13 cellular contexts compared by ENCODE assay signal in the genomic region with DNA sequence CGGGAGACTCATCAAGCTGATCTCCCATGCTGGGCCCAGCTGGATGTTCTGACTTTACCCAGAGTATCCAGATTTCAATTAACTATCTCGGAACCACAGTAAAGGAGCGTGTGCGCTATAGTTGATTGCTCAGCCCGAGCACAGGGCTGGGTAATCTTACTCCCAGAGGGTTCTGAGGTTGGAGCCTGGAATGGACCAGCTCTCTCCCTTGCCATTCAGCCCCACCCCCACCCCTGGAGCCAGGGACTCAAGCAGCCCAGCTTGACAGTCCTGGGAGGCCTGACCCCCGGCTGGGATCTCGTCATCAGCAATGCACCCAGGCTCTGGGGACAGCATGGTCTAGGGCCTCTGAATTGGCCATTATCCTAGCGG. TPM values are rescaled to one million over a fixed set of nuclear protein-coding genes. Genes with fewer than 3 reads are reported as not detected.
DNase-seq lines count a peak whose midpoint lies in the region; ATAC-seq and TF ChIP-seq lines count a peak whose summit lies in the region.
"Had no signal": no experiment of that assay in that cellular context is flagged by ENCODE, and none has a peak within 500 bp of the region (broad histone marks: within the 10 kb centered on the region; RNA-seq: fewer than 3 reads in every experiment).

No MANE protein-coding gene starts in this region.

- H3K36me3 ChIP-seq in GM23248 (ENCODE audit: low read depth) (no peaks in the 10 kb centered on the region), ascending aorta (no peaks in the 10 kb centered on the region), spleen (no peaks in the 10 kb centered on the region)

- intact Hi-C loops in ascending aorta (cut with DNase I) (no loop called here), left ventricle myocardium superior (cut with micrococcal nuclease) (no loop called here), spleen (cut with DNase I; ENCODE audit: low total_unique reads) (no loop called here)

- H3K4me2 ChIP-seq in GM23248 (ENCODE audit: unreplicated experiment) = peak overlapping the region; percentile 71

- in situ Hi-C loops in GM23248 (cut with MboI) = no loop called here

- H3K9me3 ChIP-seq in GM23248 (ENCODE audit: low read depth) (no peaks in the 10 kb centered on the region), ascending aorta (no peaks in the 10 kb centered on the region), spleen (no peaks in the 10 kb centered on the region)

- no peak for TF ChIP-seq CTCF in ascending aorta (IDR thresholded peaks at IDR 0.05)
- no peak for TF ChIP-seq CTCF in spleen (IDR thresholded peaks at IDR 0.05 in 8 of 11, conservative IDR thresholded peaks at IDR 0.05 in 3 of 11)

- no peaks in the 10 kb centered on the region for H4K20me1 ChIP-seq in GM23248 (ENCODE audit: insufficient read depth)

- H3K4me3 ChIP-seq in GM23248 (0 out of 2 replicates have a peak overlapping the region, but pooled peaks have one; percentile 19), ascending aorta (peak overlapping the region in 1 of 2 donors; percentile 20), spleen (peak overlapping the region in 1 of 8 donors; percentile 31)

- no peaks in the 10 kb centered on the region for H3K79me2 ChIP-seq in GM23248 (ENCODE audit: insufficient read depth)

- peak; percentile 32 for ATAC-seq in left ventricle myocardium superior
- no peak for ATAC-seq in HG02678 (IDR thresholded peaks at IDR 0.05; ENCODE audit: unreplicated experiment)
- ATAC-seq in activated naive CD4-positive, alpha-beta T cell treated with anti-CD3 and anti-CD28 coated beads, Interleukin-2, amount 50 U/mL, for 72 hours = no peak

- peak overlapping the region; percentile 90 for H3K27ac ChIP-seq in GM23248
- peak overlapping the region; percentile 69 to 75 for H3K27ac ChIP-seq in ascending aorta
- peak overlapping the region in 7 of 8 donors; percentile 58 to 80 (median 69) for H3K27ac ChIP-seq in spleen

- peak overlapping the region; percentile 25 for H2AFZ ChIP-seq in GM23248

- no peaks in the 10 kb centered on the region for H3K9me3 Mint-ChIP-seq in activated naive CD4-positive, alpha-beta T cell treated with anti-CD3 and anti-CD28 coated beads, Interleukin-2, amount 50 U/mL, for 72 hours
- H3K9me3 Mint-ChIP-seq: H9 had no signal

- H3K27me3 ChIP-seq in GM23248 (replicated peaks; ENCODE audit: insufficient read depth) = no peaks in the 10 kb centered on the region
- H3K27me3 ChIP-seq in ascending aorta = no peaks in the 10 kb centered on the region
- peaks cover 0 to 14% (median 0%) of the 10 kb centered on the region in 7 donors for H3K27me3 ChIP-seq in spleen (replicated peaks in 1 of 7)

- H3F3A ChIP-seq in GM23248 (ENCODE audit: insufficient read depth) = peaks cover 12% of the 10 kb centered on the region

- no peaks in the 10 kb centered on the region for H3K36me3 Mint-ChIP-seq in activated naive CD4-positive, alpha-beta T cell treated with anti-CD3 and anti-CD28 coated beads, Interleukin-2, amount 50 U/mL, for 72 hours
- H3K36me3 Mint-ChIP-seq: immature natural killer cell had no signal

- H3K4me1 ChIP-seq in GM23248 (ENCODE audit: insufficient read depth) = peaks cover 16% of the 10 kb centered on the region
- peaks cover 0 to 11% of the 10 kb centered on the region in 2 donors for H3K4me1 ChIP-seq in ascending aorta
- peaks cover 11 to 60% (median 31%) of the 10 kb centered on the region in 6 donors for H3K4me1 ChIP-seq in spleen

- TF ChIP-seq POLR2A in spleen (IDR thresholded peaks at IDR 0.05) = no peak

- peak; percentile 66 for DNase-seq in GM23248
- no peak for DNase-seq in ascending aorta (ENCODE audit: low spot score in 2 of 2)
- DNase-seq in left ventricle myocardium superior = peak; percentile 41
- no peak for DNase-seq in spleen
- no peak for DNase-seq in NCI-H1048 (lab: John Stamatoyannopoulos, UW)
- no peak for DNase-seq in activated naive CD4-positive, alpha-beta T cell treated with anti-CD3 and anti-CD28 coated beads, Interleukin-2, amount 50 U/mL, for 72 hours (ENCODE audit: low spot score in 2 of 2)
- DNase-seq in NCI-H187 (lab: John Stamatoyannopoulos, UW) = no peak
- DNase-seq: activated T-cell treated with anti-CD3 and anti-CD28 coated beads for 4 hours, DMS 273 treated with DMSO at 0.1 percent for 48 hours, NCI-H345 had no signal

- H3K27ac Mint-ChIP-seq in activated naive CD4-positive, alpha-beta T cell treated with anti-CD3 and anti-CD28 coated beads, Interleukin-2, amount 50 U/mL, for 72 hours = no peak overlapping the region

- H3K9ac ChIP-seq in GM23248 = peak overlapping the region; percentile 78

- WGBS in GM23248 (ENCODE audit: low coverage in 1 of 2, low lambda C conversion rate in 2 of 2, missing lambda C conversion rate in 2 of 2), 2 experiments = 29 to 31% methylated on average over 8 of the region's 8 CpGs
- 68 to 96% (median 78%) methylated on average over 6 to 8 of the region's 8 CpGs for WGBS in spleen, 5 donors

- H3K9me2 ChIP-seq in GM23248 (ENCODE audit: insufficient read depth) = no peaks in the 10 kb centered on the region

RNA-seq across cellular contexts. Expression of gene PTGES, which starts 23.7 kb away (rescaled TPM):
- total RNA-seq in GM23248 (2014; rRNA removed; shearing (Covaris generic)) = 8.3 and 12.6 TPM in 2 replicates
- 22.0 and 22.4 TPM in 2 replicates for polyA plus RNA-seq in GM23248 (2016; fragmentation: Nextera tagmentation; extraction: Ambion mirVana)
- 8.9 TPM for total RNA-seq in ascending aorta
- total RNA-seq in left ventricle myocardium superior = 2.4 TPM
- 1 to 10 TPM; 1.4 to 7.2 (median 2.2) TPM for total RNA-seq in spleen
- 1 to 10 TPM; 4.7 to 6.1 (median 4.8) TPM for polyA plus RNA-seq in spleen
- under 1 TPM in 1 of 2 donors, not detected in 1; 0.41 TPM for total RNA-seq in activated naive CD4-positive, alpha-beta T cell treated with anti-CD3 and anti-CD28 coated beads, Interleukin-2, amount 50 U/mL, for 72 hours
- polyA plus RNA-seq: immature natural killer cell had no signal

RNA-seq across cellular contexts. Expression of gene TOR1B, which starts 26.4 kb away (rescaled TPM):
- total RNA-seq in GM23248 (2014; rRNA removed; shearing (Covaris generic)) = 47.6 and 55.1 TPM in 2 replicates
- polyA plus RNA-seq in GM23248 (2016; fragmentation: Nextera tagmentation; extraction: Ambion mirVana) = 34.5 and 37.9 TPM in 2 replicates
- total RNA-seq in ascending aorta = 51.7 TPM
- total RNA-seq in left ventricle myocardium superior = 8.7 TPM
- total RNA-seq in spleen = 10 to 100 TPM; 16.1 to 38.0 (median 18.9) TPM
- 1 to 10 TPM; 5.3 to 8.3 (median 6.3) TPM for polyA plus RNA-seq in spleen
- 10 to 100 TPM; 17.2 to 29.7 TPM for total RNA-seq in activated naive CD4-positive, alpha-beta T cell treated with anti-CD3 and anti-CD28 coated beads, Interleukin-2, amount 50 U/mL, for 72 hours

RNA-seq across cellular contexts. Expression of gene TOR1A, which starts 47.4 kb away (rescaled TPM):
- total RNA-seq in GM23248 (2014; rRNA removed; shearing (Covaris generic)) = 63.6 and 73.6 TPM in 2 replicates
- polyA plus RNA-seq in GM23248 (2016; fragmentation: Nextera tagmentation; extraction: Ambion mirVana) (101 and 102 TPM in 2 replicates), spleen (10 to 100 TPM; 13.3 to 20.0 (median 16.5) TPM)
- total RNA-seq in ascending aorta (67.7 TPM), left ventricle myocardium superior (11.7 TPM), spleen (10 to 100 TPM; 27.7 to 49.5 (median 32.5) TPM)
- 10 to 100 TPM; 33.4 to 48.6 TPM for total RNA-seq in activated naive CD4-positive, alpha-beta T cell treated with anti-CD3 and anti-CD28 coated beads, Interleukin-2, amount 50 U/mL, for 72 hours

RNA-seq across cellular contexts. Expression of gene C9orf78, which starts 58.5 kb away (rescaled TPM):
- total RNA-seq in GM23248 (2014; rRNA removed; shearing (Covaris generic)) = 46.8 and 66.0 TPM in 2 replicates
- polyA plus RNA-seq in GM23248 (2016; fragmentation: Nextera tagmentation; extraction: Ambion mirVana) (79.7 and 80.7 TPM in 2 replicates), spleen (10 to 100 TPM; 51.5 to 68.9 (median 66.3) TPM)
- total RNA-seq in ascending aorta (19.2 TPM), left ventricle myocardium superior (35.6 TPM), spleen (100 to 1,000 TPM in 1 of 7 donors, 10 to 100 TPM in 6; 35.6 to 105 (median 47.3) TPM)
- 10 to 100 TPM; 43.9 to 58.4 TPM for total RNA-seq in activated naive CD4-positive, alpha-beta T cell treated with anti-CD3 and anti-CD28 coated beads, Interleukin-2, amount 50 U/mL, for 72 hours

RNA-seq across cellular contexts. Expression of gene USP20, which starts 58.7 kb away (rescaled TPM):
- total RNA-seq in GM23248 (2014; rRNA removed; shearing (Covaris generic)) = 7.3 and 10.3 TPM in 2 replicates
- polyA plus RNA-seq in GM23248 (2016; fragmentation: Nextera tagmentation; extraction: Ambion mirVana) (15.7 and 15.8 TPM in 2 replicates), spleen (10 to 100 TPM; 38.1 to 83.7 (median 67.6) TPM)
- total RNA-seq in ascending aorta (34.0 TPM), left ventricle myocardium superior (11.6 TPM), spleen (10 to 100 TPM; 29.7 to 55.3 (median 39.4) TPM)
- total RNA-seq in activated naive CD4-positive, alpha-beta T cell treated with anti-CD3 and anti-CD28 coated beads, Interleukin-2, amount 50 U/mL, for 72 hours = 10 to 100 TPM; 50.7 to 58.5 TPM

Comparison
In these comparisons a context has a peak if more than half of its experiments do, and no peak if none do; other contexts are left out.
1. DNase-seq: peak in GM23248 (single experiment) and left ventricle myocardium superior (single experiment); none in ascending aorta (0 of 2), spleen (single experiment), NCI-H1048 (single experiment), activated naive CD4-positive, alpha-beta T cell treated with anti-CD3 and anti-CD28 coated beads, Interleukin-2, amount 50 U/mL, for 72 hours (0 of 2) and NCI-H187 (0 of 2).
2. Peak in every context shown above with its lines, with median percentiles within 50 percentile points of each other: H3K27ac ChIP-seq.